ENCODE assay signal across 10 cellular contexts in genomic region chr15:74857082-74857655, GRCh38. TPM values are rescaled to one million over a fixed set of nuclear protein-coding genes. Genes with fewer than 3 reads are reported as not detected.
A peak's percentile ranks its signal among the peaks of the same experiment; 100 is the strongest.
DNase-seq lines count a peak whose midpoint lies in the region; ATAC-seq and TF ChIP-seq lines count a peak whose summit lies in the region.
"Had no signal": no experiment of that assay in that cellular context is flagged by ENCODE, and none has a peak within 500 bp of the region (broad histone marks: within the 10 kb centered on the region; RNA-seq: fewer than 3 reads in every experiment).

No MANE protein-coding gene starts in this region.

- H3K27ac Mint-ChIP-seq in MCF 10A (ENCODE audit: low read depth, unreplicated experiment), result no peak overlapping the region
- H3K27ac Mint-ChIP-seq in osteocyte (ENCODE audit: unreplicated experiment), result no peak overlapping the region

- H3K9me3 Mint-ChIP-seq in MCF 10A (ENCODE audit: unreplicated experiment), result no peaks in the 10 kb centered on the region
- no peaks in the 10 kb centered on the region for H3K9me3 Mint-ChIP-seq in osteocyte (ENCODE audit: unreplicated experiment)

- POLR2A ChIA-PET in MCF 10A (lab: Yijun Ruan, JAX), result interaction anchor here (0.6 to 4.2 kb wide), 3 partner anchors 13 to 49 kb away, joined by 3 to 19 read pairs (median 3); no protein-coding TSS in a partner anchor

- H3K4me1 Mint-ChIP-seq in MCF 10A (ENCODE audit: insufficient read depth, unreplicated experiment) (no peaks in the 10 kb centered on the region), osteocyte (ENCODE audit: unreplicated experiment) (peaks cover 3% of the 10 kb centered on the region)

- no peak for TF ChIP-seq CTCF in MCF 10A (IDR thresholded peaks at IDR 0.05; ENCODE audit: unreplicated experiment)
- TF ChIP-seq CTCF in osteocyte (IDR thresholded peaks at IDR 0.05), result no peak

- no TSS peak for BruUV-seq in MCF 10A (replicated peaks; lab: Mats Ljungman, UMichigan)

- H3K4me3 Mint-ChIP-seq in MCF 10A (ENCODE audit: unreplicated experiment) (no peak overlapping the region), osteocyte (ENCODE audit: unreplicated experiment) (no peak overlapping the region)

- H3K36me3 Mint-ChIP-seq in MCF 10A (ENCODE audit: insufficient read depth, unreplicated experiment), result peaks cover 21% of the 10 kb centered on the region
- H3K36me3 Mint-ChIP-seq in osteocyte (ENCODE audit: unreplicated experiment), result peaks cover 10% of the 10 kb centered on the region

- H3K27me3 Mint-ChIP-seq in MCF 10A (ENCODE audit: insufficient read depth, unreplicated experiment) (no peaks in the 10 kb centered on the region), osteocyte (ENCODE audit: unreplicated experiment) (no peaks in the 10 kb centered on the region)

- CTCF ChIA-PET in MCF 10A (lab: Yijun Ruan, JAX), result interaction anchor here (0.6 kb wide), 1 partner anchor 88 kb away, joined by 5 read pairs; no protein-coding TSS in a partner anchor

- intact Hi-C loops in MCF 10A (cut with micrococcal nuclease), result no loop called here

- DNase-seq in NCI-H226 (peak; percentile 37), mucosa of gallbladder (ENCODE audit: low spot score) (peak; percentile 31), MCF 10A (ENCODE audit: unreplicated experiment) (no peak), osteocyte (ENCODE audit: extremely low spot score, unreplicated experiment) (no peak), AML-193 (lab: John Stamatoyannopoulos, UW) (no peak)
- no peak for DNase-seq in stimulated activated CD4-positive, alpha-beta T cell treated with anti-CD3 and anti-CD28 coated beads, Interleukin-12 subunit alpha, Interleukin-12 subunit beta, amount 100 ng/mL, for 4 hours

- ATAC-seq in GM18502 (IDR thresholded peaks at IDR 0.05; ENCODE audit: poor library complexity, unreplicated experiment) (peak; percentile 81), GM21825 (IDR thresholded peaks at IDR 0.05; ENCODE audit: unreplicated experiment) (peak; percentile 75)

RNA-seq across cellular contexts. Expression of gene ULK3, which starts 14.2 kb away (rescaled TPM):
- total RNA-seq in mucosa of gallbladder (42.1 TPM), MCF 10A (2022) (27.6 and 31.3 TPM in 2 replicates), osteocyte (30.6 and 32.4 TPM in 2 replicates)

RNA-seq across cellular contexts. Expression of gene SCAMP2, which starts 16.0 kb away (rescaled TPM):
- total RNA-seq in mucosa of gallbladder, result 110 TPM
- total RNA-seq in MCF 10A (2022), result 64.4 and 67.7 TPM in 2 replicates
- total RNA-seq in osteocyte, result 65.0 and 73.4 TPM in 2 replicates

RNA-seq across cellular contexts. Expression of gene CPLX3, which starts 30.7 kb away (rescaled TPM):
- total RNA-seq in mucosa of gallbladder, result not detected
- total RNA-seq in MCF 10A (2022), result not detected in 2 replicates
- total RNA-seq in osteocyte, result not detected in 2 replicates
- total RNA-seq: astrocyte, renal cortical epithelial cell had no signal

RNA-seq across cellular contexts. Expression of gene MPI, which starts 32.7 kb away (rescaled TPM):
- total RNA-seq in mucosa of gallbladder, result 46.0 TPM
- total RNA-seq in MCF 10A (2022), result 30.8 and 31.4 TPM in 2 replicates
- total RNA-seq in osteocyte, result 30.1 TPM in 2 replicates

RNA-seq across cellular contexts. Expression of gene LMAN1L, which starts 44.5 kb away (rescaled TPM):
- total RNA-seq in mucosa of gallbladder (not detected), MCF 10A (2022) (0.23 TPM in 1 of 2 replicates, not detected in the other), osteocyte (not detected in 2 replicates)
- total RNA-seq: renal cortical epithelial cell had no signal

Comparison
In these comparisons a context has a peak if more than half of its experiments do, and no peak if none do; other contexts are left out.
1. DNase-seq: peak in NCI-H226 (single experiment) and mucosa of gallbladder (single experiment); none in MCF 10A (single experiment), osteocyte (single experiment), AML-193 (0 of 2) and stimulated activated CD4-positive, alpha-beta T cell treated with anti-CD3 and anti-CD28 coated beads, Interleukin-12 subunit alpha, Interleukin-12 subunit beta, amount 100 ng/mL, for 4 hours (single experiment).